10 cellular contexts compared by ENCODE assay signal in genomic region chr9:129270205-129270604, GRCh38.
DNase-seq lines count a peak whose midpoint lies in the region; ATAC-seq, FAIRE-seq and TF ChIP-seq lines count a peak whose summit lies in the region.
"Had no signal": no experiment of that assay in that cellular context is flagged by ENCODE, and none has a peak within 500 bp of the region (broad histone marks: within the 10 kb centered on the region; RNA-seq: fewer than 3 reads in every experiment).

No MANE protein-coding gene starts in this region.

- ATAC-seq in GM18858 (IDR thresholded peaks at IDR 0.05; ENCODE audit: unreplicated experiment): peak; percentile 41
- peak; percentile 69 for ATAC-seq in HG02678 (IDR thresholded peaks at IDR 0.05; ENCODE audit: unreplicated experiment)

- no peak overlapping the region for H3K27ac ChIP-seq in small intestine (ENCODE audit: low read depth in 1 of 2, low read length in 1 of 2)

- H3K27me3 ChIP-seq in small intestine (ENCODE audit: control insufficient read depth in 2 of 2, insufficient read depth in 2 of 2, low read length in 2 of 2): no peaks in the 10 kb centered on the region

- H3K9me3 ChIP-seq in small intestine (ENCODE audit: control insufficient read depth, low read depth): no peaks in the 10 kb centered on the region

- DNase-seq in small intestine: peak; percentile 32
- DNase-seq in NCI-H1694 treated with DMSO at 0.1 percent for 48 hours (lab: John Stamatoyannopoulos, UW): no peak
- no peak for DNase-seq in DMS53 (lab: John Stamatoyannopoulos, UW)
- no peak for DNase-seq in A172 (ENCODE audit: low spot score)
- no peak for DNase-seq in endothelial cell (ENCODE audit: low spot score)
- DNase-seq: nephron progenitor cell had no signal

- peaks cover 0 to 2% of the 10 kb centered on the region in 2 donors for H3K4me1 ChIP-seq in small intestine (ENCODE audit: control insufficient read depth in 2 of 2, insufficient read depth in 1 of 2, low read depth in 1 of 2, low read length in 1 of 2)

- H3K27ac Mint-ChIP-seq in T-helper 1 cell treated with Interleukin-12 subunit alpha and Interleukin-12 subunit beta and Interleukin-4 antibody, amounts not matched to agents 30 μg/mL and 1 μg/mL, for 36 hours: peak overlapping the region; percentile 74
- no peak overlapping the region for H3K27ac Mint-ChIP-seq in endothelial cell (ENCODE audit: unreplicated experiment)
- H3K27ac Mint-ChIP-seq: nephron progenitor cell had no signal

- peak overlapping the region; percentile 44 for H3K4me3 Mint-ChIP-seq in T-helper 1 cell treated with Interleukin-12 subunit alpha and Interleukin-12 subunit beta and Interleukin-4 antibody, amounts not matched to agents 30 μg/mL and 1 μg/mL, for 36 hours
- H3K4me3 Mint-ChIP-seq in endothelial cell (ENCODE audit: unreplicated experiment): no peak overlapping the region
- H3K4me3 Mint-ChIP-seq: nephron progenitor cell had no signal

- no peaks in the 10 kb centered on the region for H3K9me3 Mint-ChIP-seq in T-helper 1 cell treated with Interleukin-12 subunit alpha and Interleukin-12 subunit beta and Interleukin-4 antibody, amounts not matched to agents 30 μg/mL and 1 μg/mL, for 36 hours
- H3K9me3 Mint-ChIP-seq in endothelial cell (ENCODE audit: unreplicated experiment): no peaks in the 10 kb centered on the region

- H3K4me1 Mint-ChIP-seq in T-helper 1 cell treated with Interleukin-12 subunit alpha and Interleukin-12 subunit beta and Interleukin-4 antibody, amounts not matched to agents 30 μg/mL and 1 μg/mL, for 36 hours (ENCODE audit: low read depth): peaks cover 26% of the 10 kb centered on the region
- no peaks in the 10 kb centered on the region for H3K4me1 Mint-ChIP-seq in endothelial cell (ENCODE audit: unreplicated experiment)

- H3K27me3 Mint-ChIP-seq in T-helper 1 cell treated with Interleukin-12 subunit alpha and Interleukin-12 subunit beta and Interleukin-4 antibody, amounts not matched to agents 30 μg/mL and 1 μg/mL, for 36 hours (ENCODE audit: low read depth): peaks cover 13% of the 10 kb centered on the region
- H3K27me3 Mint-ChIP-seq in endothelial cell (ENCODE audit: unreplicated experiment): peaks cover 4% of the 10 kb centered on the region

- no peak overlapping the region for H3K4me3 ChIP-seq in small intestine (ENCODE audit: low read depth in 1 of 2, low read length in 2 of 2)

- TF ChIP-seq CTCF in endothelial cell (IDR thresholded peaks at IDR 0.05; ENCODE audit: unreplicated experiment): no peak

- no peaks in the 10 kb centered on the region for H3K36me3 ChIP-seq in small intestine (ENCODE audit: control insufficient read depth in 2 of 2, insufficient read depth in 2 of 2, low read length in 2 of 2)

- no peaks in the 10 kb centered on the region for H3K36me3 Mint-ChIP-seq in T-helper 1 cell treated with Interleukin-12 subunit alpha and Interleukin-12 subunit beta and Interleukin-4 antibody, amounts not matched to agents 30 μg/mL and 1 μg/mL, for 36 hours (ENCODE audit: low read depth)
- H3K36me3 Mint-ChIP-seq in endothelial cell (ENCODE audit: low read depth, unreplicated experiment): no peaks in the 10 kb centered on the region

- WGBS in small intestine, 3 donors: 57 to 81% (median 73%) methylated on average over 10 of the region's 10 CpGs

- FAIRE-seq in small intestine (lab: Jason Lieb, UNC): no peak
- FAIRE-seq: endothelial cell of umbilical vein had no signal
